1 cellular context compared by ENCODE assay signal in genomic region chr20:45436732-45437485, GRCh38.
TF ChIP-seq lines count a peak whose summit lies in the region.

No MANE protein-coding gene starts in this region.

TF ChIP-seq in SK-N-SH, 30 proteins besides CTCF, POLR2A, EP300 and RAD21 (continued from another document):
- 0 out of 2 replicates have a peak, but pooled peaks have one; percentile 27 for TF ChIP-seq FOXJ3 (CRISPR knock-in tag; IDR thresholded peaks at IDR 0.05)
